In the genomic region with DNA sequence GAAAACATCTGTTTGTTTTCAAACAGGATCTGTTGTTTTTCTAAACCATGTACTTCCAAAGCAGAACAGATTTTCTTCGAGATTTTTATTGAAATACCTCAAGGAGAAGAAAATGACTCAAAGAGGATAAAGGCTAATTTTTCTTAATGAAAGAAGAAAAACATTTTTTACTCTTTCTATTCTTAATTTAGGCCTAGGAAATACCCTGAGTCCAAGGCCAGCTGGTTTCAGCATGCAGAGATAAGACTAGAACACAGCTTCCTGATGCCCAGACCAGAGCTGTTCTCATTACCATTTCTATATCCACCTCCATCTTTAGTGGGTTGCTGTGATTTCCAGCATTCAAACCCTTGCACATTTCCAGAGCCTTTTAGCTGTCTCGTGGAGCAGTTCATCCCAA, we compare ENCODE assay signal across 14 cellular contexts. TPM values are rescaled to one million over a fixed set of nuclear protein-coding genes. Genes with fewer than 3 reads are reported as not detected.
DNase-seq lines count a peak whose midpoint lies in the region; ATAC-seq and TF ChIP-seq lines count a peak whose summit lies in the region.
"Had no signal": no experiment of that assay in that cellular context is flagged by ENCODE, and none has a peak within 500 bp of the region (broad histone marks: within the 10 kb centered on the region; RNA-seq: fewer than 3 reads in every experiment).

No MANE protein-coding gene starts in this region.

- H3K36me3 Mint-ChIP-seq in nephron (ENCODE audit: low read depth) = no peaks in the 10 kb centered on the region
- H3K36me3 Mint-ChIP-seq: CD8-positive, alpha-beta memory T cell had no signal

- peak overlapping the region; percentile 20 to 85 (median 56) for H3K27ac ChIP-seq in body of pancreas
- peak overlapping the region in 1 of 3 donors; percentile 8 for H3K27ac ChIP-seq in thyroid gland

- TF ChIP-seq CTCF in body of pancreas (IDR thresholded peaks at IDR 0.05) (no peak), nephron (IDR thresholded peaks at IDR 0.05; ENCODE audit: unreplicated experiment in 3 of 3) (no peak), thyroid gland (IDR thresholded peaks at IDR 0.05) (no peak), BE2C (IDR thresholded peaks at IDR 0.05; ENCODE audit: low read depth, low read length) (no peak)

- H3K27me3 ChIP-seq in body of pancreas (no peaks in the 10 kb centered on the region), thyroid gland (no peaks in the 10 kb centered on the region), BE2C (no peaks in the 10 kb centered on the region)

- H3K27ac Mint-ChIP-seq in nephron = peak overlapping the region; percentile 61 to 91 (median 70)

- WGBS in body of pancreas, 2 donors = 56 to 57% methylated on average over 2 of the region's 2 CpGs
- WGBS in thyroid gland, 2 donors = 65 to 71% methylated on average over 2 of the region's 2 CpGs

- no peaks in the 10 kb centered on the region for H3K27me3 Mint-ChIP-seq in nephron (ENCODE audit: low read depth)

- DNase-seq in body of pancreas (peak in 1 of 4 donors; percentile 29), NCI-H2227 treated with DMSO at 0.1 percent for 48 hours (lab: John Stamatoyannopoulos, UW) (no peak), thyroid gland (no peak), NCI-H2196 treated with DMSO at 0.1 percent for 48 hours (lab: John Stamatoyannopoulos, UW; ENCODE audit: unreplicated experiment) (no peak), BE2C (no peak)
- DNase-seq: CD8-positive, alpha-beta memory T cell; hippocampal formation; NCI-H1694; SIG-M5; substantia nigra had no signal

- H3K4me3 ChIP-seq in body of pancreas = no peak overlapping the region
- no peak overlapping the region for H3K4me3 ChIP-seq in thyroid gland (replicated peaks in 1 of 3)
- H3K4me3 ChIP-seq in BE2C (ENCODE audit: low read depth, low read length) = no peak overlapping the region

- H3K36me3 ChIP-seq in body of pancreas (replicated peaks in 1 of 2; ENCODE audit: insufficient read depth in 1 of 2, low read depth in 2 of 2) = no peaks in the 10 kb centered on the region
- H3K36me3 ChIP-seq in thyroid gland = no peaks in the 10 kb centered on the region
- H3K36me3 ChIP-seq in BE2C = no peaks in the 10 kb centered on the region

- TF ChIP-seq POLR2A in body of pancreas (IDR thresholded peaks at IDR 0.05) (no peak), thyroid gland (IDR thresholded peaks at IDR 0.05) (no peak)

- peaks cover 80% of the 10 kb centered on the region for H3K4me1 Mint-ChIP-seq in nephron

- peaks cover 68% of the 10 kb centered on the region for H3K4me1 ChIP-seq in body of pancreas
- H3K4me1 ChIP-seq in thyroid gland = peaks cover 17 to 41% of the 10 kb centered on the region in 2 donors
- no peaks in the 10 kb centered on the region for H3K4me1 ChIP-seq in BE2C

- H3K4me3 Mint-ChIP-seq in nephron = no peak overlapping the region
- H3K4me3 Mint-ChIP-seq: CD8-positive, alpha-beta memory T cell; neural crest cell had no signal

- no peaks in the 10 kb centered on the region for H3K9me3 ChIP-seq in body of pancreas
- no peaks in the 10 kb centered on the region for H3K9me3 ChIP-seq in thyroid gland
- H3K9me3 ChIP-seq in BE2C = no peaks in the 10 kb centered on the region

- intact Hi-C loops in body of pancreas (cut with DNase I) (no loop called here), thyroid gland (cut with DNase I) (no loop called here)

- H3K9me3 Mint-ChIP-seq in nephron = no peaks in the 10 kb centered on the region
- H3K9me3 Mint-ChIP-seq: CD8-positive, alpha-beta memory T cell; neural crest cell had no signal

- peak; percentile 33 for ATAC-seq in GM18873 (IDR thresholded peaks at IDR 0.05; ENCODE audit: low FRiP score, unreplicated experiment)
- peak; percentile 37 for ATAC-seq in HG02885 (IDR thresholded peaks at IDR 0.05; ENCODE audit: poor library complexity, unreplicated experiment)
- no peak for ATAC-seq in body of pancreas

RNA-seq across cellular contexts. Expression of gene GAB1, which starts 18.3 kb away (rescaled TPM):
- total RNA-seq in body of pancreas (10 to 100 TPM; 13.0 to 26.0 TPM), thyroid gland (10 to 100 TPM; 20.3 to 40.8 (median 32.5) TPM)
- polyA plus RNA-seq in BE2C (2012; ENCODE audit: insufficient read depth, insufficient read length, low read depth) = 0.36 TPM
